ENCODE assay signal across 19 cellular contexts in genomic region chr1:92031281-92032110, GRCh38. TPM values are rescaled to one million over a fixed set of nuclear protein-coding genes. Genes with fewer than 3 reads are reported as not detected.
DNase-seq lines count a peak whose midpoint lies in the region; ATAC-seq and TF ChIP-seq lines count a peak whose summit lies in the region.
"Had no signal": no experiment of that assay in that cellular context is flagged by ENCODE, and none has a peak within 500 bp of the region (broad histone marks: within the 10 kb centered on the region; RNA-seq: fewer than 3 reads in every experiment).

No MANE protein-coding gene starts in this region.

- intact Hi-C loops in natural killer cell (cut with micrococcal nuclease): no loop called here
- intact Hi-C loops in lower lobe of right lung (cut with DNase I): no loop called here

- peak overlapping the region; percentile 82 for H3K4me3 Mint-ChIP-seq in natural killer cell

- no peaks in the 10 kb centered on the region for H3K36me3 Mint-ChIP-seq in natural killer cell

- H3K4me1 Mint-ChIP-seq in natural killer cell: peaks cover 15 to 28% of the 10 kb centered on the region in 2 donors

- peaks cover 11% of the 10 kb centered on the region for H3K27me3 ChIP-seq in lower lobe of right lung (ENCODE audit: low read depth)
- H3K27me3 ChIP-seq: colonic mucosa had no signal

- ATAC-seq in natural killer cell: no peak
- ATAC-seq in lower lobe of right lung: no peak

- DNase-seq in DMS 273 (lab: John Stamatoyannopoulos, UW; ENCODE audit: unreplicated experiment) (peak; percentile 3), DMS 273 treated with DMSO at 0.1 percent for 48 hours (lab: John Stamatoyannopoulos, UW) (no peak), cerebellar cortex (ENCODE audit: low spot score) (peak; percentile 61), natural killer cell (no peak), lower lobe of right lung (no peak), NCI-H2107 (lab: John Stamatoyannopoulos, UW) (no peak), NCI-H128 (lab: John Stamatoyannopoulos, UW; ENCODE audit: unreplicated experiment) (no peak), DMS79 treated with DMSO at 0.1 percent for 48 hours (lab: John Stamatoyannopoulos, UW) (no peak)
- DNase-seq: activated CD8-positive, alpha-beta memory T cell treated with anti-CD3 and anti-CD28 coated beads, Interleukin-2, amount 50 U/mL, for 4 hours; aorta; BE2C; colonic mucosa; left ventricle myocardium inferior; NCI-H187 treated with DMSO at 0.1 percent for 48 hours; NCI-H446 treated with DMSO at 0.1 percent for 48 hours; stimulated activated CD4-positive, alpha-beta T cell treated with anti-CD3 and anti-CD28 coated beads, Interleukin-2, amount 100 ng/mL, for 48 hours had no signal

- no peak overlapping the region for H3K4me3 ChIP-seq in lower lobe of right lung
- H3K4me3 ChIP-seq: colonic mucosa had no signal

- H3K36me3 ChIP-seq in lower lobe of right lung: no peaks in the 10 kb centered on the region
- H3K36me3 ChIP-seq: BE2C, colonic mucosa, left ventricle myocardium inferior had no signal

- no peaks in the 10 kb centered on the region for H3K9me3 Mint-ChIP-seq in natural killer cell

- H3K27ac ChIP-seq in lower lobe of right lung: no peak overlapping the region
- H3K27ac ChIP-seq: 22Rv1, colonic mucosa, left ventricle myocardium inferior had no signal

- no peaks in the 10 kb centered on the region for H3K9me3 ChIP-seq in lower lobe of right lung
- H3K9me3 ChIP-seq: BE2C, colonic mucosa, left ventricle myocardium inferior had no signal

- peak overlapping the region; percentile 1 to 15 for H3K27ac Mint-ChIP-seq in natural killer cell

- no peak for TF ChIP-seq CTCF in natural killer cell (IDR thresholded peaks at IDR 0.05)
- TF ChIP-seq CTCF in lower lobe of right lung (IDR thresholded peaks at IDR 0.05): no peak

- peaks cover 4 to 14% of the 10 kb centered on the region in 2 donors for H3K27me3 Mint-ChIP-seq in natural killer cell (ENCODE audit: low read depth in 2 of 2)

- H3K4me1 ChIP-seq in lower lobe of right lung: peaks cover 3% of the 10 kb centered on the region
- H3K4me1 ChIP-seq: BE2C, colonic mucosa had no signal

RNA-seq across cellular contexts. Expression of gene EPHX4, which starts 1.7 kb away (rescaled TPM):
- total RNA-seq in natural killer cell: 1 to 10 TPM; 2.3 to 3.8 (median 2.7) TPM
- total RNA-seq in lower lobe of right lung: 0.59 TPM

RNA-seq across cellular contexts. Expression of gene SETSIP, which starts 43.7 kb away (rescaled TPM):
- total RNA-seq in natural killer cell (not detected), lower lobe of right lung (not detected)
- total RNA-seq: aorta, colonic mucosa, epithelial cell of proximal tubule, left ventricle myocardium inferior, posterior vena cava had no signal

RNA-seq across cellular contexts. Expression of gene BTBD8, which starts 48.6 kb away (rescaled TPM):
- total RNA-seq in natural killer cell: 1 to 10 TPM; 3.7 to 5.7 (median 4.0) TPM
- 5.5 TPM for total RNA-seq in lower lobe of right lung

Comparison
In these comparisons a context has a peak if more than half of its experiments do, and no peak if none do; other contexts are left out.
1. DNase-seq: peak in DMS 273 (single experiment) and cerebellar cortex (single experiment); none in DMS 273 treated with DMSO at 0.1 percent for 48 hours (single experiment), natural killer cell (single experiment), lower lobe of right lung (single experiment), NCI-H2107 (single experiment), NCI-H128 (single experiment) and DMS79 treated with DMSO at 0.1 percent for 48 hours (single experiment).